10 cellular contexts compared by ENCODE assay signal in genomic region chr10:97336446-97336845, GRCh38. TPM values are rescaled to one million over a fixed set of nuclear protein-coding genes. Genes with fewer than 3 reads are reported as not detected.
DNase-seq lines count a peak whose midpoint lies in the region; ATAC-seq and TF ChIP-seq lines count a peak whose summit lies in the region.
"Had no signal": no experiment of that assay in that cellular context is flagged by ENCODE, and none has a peak within 500 bp of the region (broad histone marks: within the 10 kb centered on the region; RNA-seq: fewer than 3 reads in every experiment).

No MANE protein-coding gene starts in this region.

- H3K36me3 ChIP-seq in ES-I3 (ENCODE audit: insufficient read depth, low read length) (no peaks in the 10 kb centered on the region), PC-3 (ENCODE audit: low read depth, low read length) (no peaks in the 10 kb centered on the region), esophagus squamous epithelium (peaks cover 0 to under 1% (median 0%) of the 10 kb centered on the region in 3 donors)

- H3K4me1 Mint-ChIP-seq in progenitor cell of endocrine pancreas (ENCODE audit: low read depth) = peaks cover 35% of the 10 kb centered on the region

- H3K4me1 ChIP-seq in ES-I3 (ENCODE audit: insufficient read depth, low read length) (peaks cover 15% of the 10 kb centered on the region), PC-3 (ENCODE audit: insufficient read depth, low read length) (peaks cover 24% of the 10 kb centered on the region), esophagus squamous epithelium (peaks cover 22 to 58% (median 45%) of the 10 kb centered on the region in 3 donors)

- no peaks in the 10 kb centered on the region for H3F3A ChIP-seq in PC-3 (ENCODE audit: low read length, unreplicated experiment)

- intact Hi-C loops in PC-3 (cut with micrococcal nuclease) = no loop called here
- intact Hi-C loops in esophagus squamous epithelium (cut with DNase I) = loop anchor here (10.0 kb wide), 1 partner anchor 52 kb away; no protein-coding TSS in a partner anchor

- POLR2A ChIA-PET in PC-3 (lab: Charles Lee; ENCODE audit: unreplicated experiment) = no interaction called here

- H4K20me1 ChIP-seq in PC-3 (ENCODE audit: low read length) = 0 out of 2 replicates have a peak, but pooled peaks cover 6% of the 10 kb centered on the region

- no peaks in the 10 kb centered on the region for H3K9me2 ChIP-seq in PC-3 (replicated peaks; ENCODE audit: low read length)

- no peaks in the 10 kb centered on the region for H3K27me3 Mint-ChIP-seq in progenitor cell of endocrine pancreas

- H3K36me3 Mint-ChIP-seq in progenitor cell of endocrine pancreas (ENCODE audit: insufficient read depth) = no peaks in the 10 kb centered on the region

- no peaks in the 10 kb centered on the region for H3K9me3 Mint-ChIP-seq in progenitor cell of endocrine pancreas (ENCODE audit: low read depth)

- DNase-seq in PC-3 (no peak), esophagus squamous epithelium (lab: John Stamatoyannopoulos, UW) (no peak), progenitor cell of endocrine pancreas (ENCODE audit: low spot score, unreplicated experiment) (no peak), cerebellar cortex (ENCODE audit: low spot score) (no peak), OCI-M2 (lab: John Stamatoyannopoulos, UW; ENCODE audit: unreplicated experiment) (no peak), NCI-H226 (no peak)
- DNase-seq: activated CD4-positive, alpha-beta T cell treated with anti-CD3 and anti-CD28 coated beads, Interleukin-2, amount 50 U/mL, for 48 hours; NCI-H1694 treated with DMSO at 0.1 percent for 48 hours had no signal

- WGBS in esophagus squamous epithelium, 2 donors = 18 to 20% methylated on average over 5 of the region's 5 CpGs

- 0 out of 2 replicates have a peak overlapping the region, but pooled peaks have one; percentile 13 for H3K9ac ChIP-seq in ES-I3 (ENCODE audit: low read depth, low read length)
- H3K9ac ChIP-seq in PC-3 (ENCODE audit: low read length) = peak overlapping the region; percentile 45; the same call in 1 of the 2 replicates

- H3K4me3 ChIP-seq in PC-3 (ENCODE audit: low read length) (peak overlapping the region; percentile 45; the same call in 1 of the 2 replicates), esophagus squamous epithelium (no peak overlapping the region)

- H3K9me3 ChIP-seq in ES-I3 (ENCODE audit: control insufficient read depth, insufficient read depth, low read length) (no peaks in the 10 kb centered on the region), PC-3 (ENCODE audit: low read length) (no peaks in the 10 kb centered on the region), esophagus squamous epithelium (no peaks in the 10 kb centered on the region)

- peaks cover 25% of the 10 kb centered on the region for H3K79me2 ChIP-seq in PC-3 (ENCODE audit: low read length)

- peak overlapping the region; percentile 92 for H3K27ac Mint-ChIP-seq in progenitor cell of endocrine pancreas

- CTCF ChIA-PET in PC-3 (lab: Charles Lee) = no interaction called here

- H3K27ac ChIP-seq in PC-3 (ENCODE audit: low read length) (peak overlapping the region; percentile 59), esophagus squamous epithelium (peak overlapping the region in 3 of 4 donors; percentile 37 to 95 (median 77))

- ATAC-seq in PC-3 = no peak
- no peak for ATAC-seq in GM18502 (IDR thresholded peaks at IDR 0.05; ENCODE audit: poor library complexity, unreplicated experiment)

- H2AFZ ChIP-seq in PC-3 (ENCODE audit: low read length) = no peak overlapping the region

- TF ChIP-seq POLR2A in esophagus squamous epithelium (IDR thresholded peaks at IDR 0.05) = no peak

- H3K4me2 ChIP-seq in PC-3 (ENCODE audit: low read length) = peak overlapping the region; percentile 81

- H3K27me3 ChIP-seq in PC-3 (ENCODE audit: low read length) (no peaks in the 10 kb centered on the region), esophagus squamous epithelium (no peaks in the 10 kb centered on the region)

- H3K4me3 Mint-ChIP-seq in progenitor cell of endocrine pancreas (ENCODE audit: low read depth) = peak overlapping the region; percentile 61

- BruUV-seq in PC-3 (replicated peaks; lab: Mats Ljungman, UMichigan) = no TSS peak

- TF ChIP-seq CTCF in PC-3 (conservative IDR thresholded peaks at IDR 0.05; ENCODE audit: low read depth, low read length) (no peak), esophagus squamous epithelium (IDR thresholded peaks at IDR 0.05) (no peak), progenitor cell of endocrine pancreas (IDR thresholded peaks at IDR 0.05; ENCODE audit: unreplicated experiment) (no peak)

RNA-seq across cellular contexts. Expression of gene FRAT2, which starts 1.9 kb away (rescaled TPM):
- total RNA-seq in PC-3 (2014; rRNA removed) = 19.2 and 26.7 TPM in 2 replicates
- 10 to 100 TPM; 16.6 to 29.4 (median 20.3) TPM for total RNA-seq in esophagus squamous epithelium
- 37.7 and 38.7 TPM in 2 replicates for total RNA-seq in progenitor cell of endocrine pancreas

RNA-seq across cellular contexts. Expression of gene FRAT1, which starts 17.4 kb away (rescaled TPM):
- 4.1 and 4.4 TPM in 2 replicates for total RNA-seq in PC-3 (2014; rRNA removed)
- total RNA-seq in esophagus squamous epithelium = 1 to 10 TPM; 1.7 to 6.1 (median 3.9) TPM
- 15.7 and 16.7 TPM in 2 replicates for total RNA-seq in progenitor cell of endocrine pancreas

RNA-seq across cellular contexts. Expression of gene ARHGAP19, which starts 44.0 kb away (rescaled TPM):
- total RNA-seq in PC-3 (2014; rRNA removed) = 8.5 and 9.8 TPM in 2 replicates
- 10 to 100 TPM in 1 of 4 donors, 1 to 10 TPM in 3; 3.7 to 15.4 (median 7.5) TPM for total RNA-seq in esophagus squamous epithelium
- total RNA-seq in progenitor cell of endocrine pancreas = 20.4 and 21.1 TPM in 2 replicates
